13 cellular contexts compared by ENCODE assay signal in the genomic region with DNA sequence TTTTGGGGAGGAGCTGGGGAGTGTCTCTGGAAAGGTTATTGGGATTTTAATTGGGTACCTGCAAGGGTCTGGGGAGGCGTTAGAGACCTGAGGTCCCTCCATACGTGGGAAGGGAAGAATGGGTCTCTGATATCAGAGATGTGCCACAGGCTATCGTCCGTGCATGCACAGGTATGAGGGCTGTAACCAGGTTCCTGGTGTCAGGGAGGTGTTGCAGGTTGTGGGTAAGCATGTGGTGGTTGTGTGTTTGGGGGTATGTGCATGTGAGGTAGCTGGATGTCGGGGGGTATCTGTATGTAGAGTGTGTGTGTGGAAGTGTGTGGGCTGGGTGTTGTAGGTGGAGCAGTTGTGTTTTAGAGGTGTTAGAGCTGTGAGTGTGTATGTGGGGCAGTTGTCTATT. TPM values are rescaled to one million over a fixed set of nuclear protein-coding genes. Genes with fewer than 3 reads are reported as not detected.
DNase-seq lines count a peak whose midpoint lies in the region; ATAC-seq and TF ChIP-seq lines count a peak whose summit lies in the region.
"Had no signal": no experiment of that assay in that cellular context is flagged by ENCODE, and none has a peak within 500 bp of the region (broad histone marks: within the 10 kb centered on the region; RNA-seq: fewer than 3 reads in every experiment).

No MANE protein-coding gene starts in this region.

- intact Hi-C loops in heart right ventricle (cut with DNase I): loop anchor here in 2 of 10 donors (2.0 to 5.0 kb wide), 2 partner anchors 19 to 33 kb away; no protein-coding TSS in a partner anchor
- intact Hi-C loops in left ventricle myocardium superior (cut with micrococcal nuclease): no loop called here
- intact Hi-C loops in ascending aorta (cut with DNase I): no loop called here
- intact Hi-C loops in thyroid gland (cut with DNase I): loop anchor here (5.0 kb wide), 1 partner anchor 38 kb away; no protein-coding TSS in a partner anchor
- intact Hi-C loops in activated naive CD4-positive, alpha-beta T cell treated with anti-CD3 and anti-CD28 coated beads for 36 hours (cut with micrococcal nuclease): no loop called here

- WGBS in heart right ventricle, 2 donors: 66% methylated on average over 5 of the region's 5 CpGs
- WGBS in thyroid gland, 2 donors: 60 to 71% methylated on average over 5 of the region's 5 CpGs

- H3K9ac ChIP-seq in muscle layer of colon (ENCODE audit: low read length): peak overlapping the region; percentile 31

- no peak for DNase-seq in heart right ventricle
- DNase-seq in left ventricle myocardium superior: no peak
- DNase-seq in ascending aorta (ENCODE audit: low spot score in 2 of 2): no peak
- no peak for DNase-seq in thyroid gland
- DNase-seq in AG08395 (ENCODE audit: low spot score): no peak
- no peak for DNase-seq in effector CD8-positive, alpha-beta T cell (lab: John Stamatoyannopoulos, UW)
- DNase-seq in activated naive CD4-positive, alpha-beta T cell treated with anti-CD3 and anti-CD28 coated beads for 36 hours: no peak
- DNase-seq: NCI-H1436 treated with DMSO at 0.1 percent for 48 hours had no signal

- TF ChIP-seq CTCF in heart right ventricle (IDR thresholded peaks at IDR 0.05) (no peak), ascending aorta (IDR thresholded peaks at IDR 0.05) (no peak), thyroid gland (IDR thresholded peaks at IDR 0.05) (no peak)

- no peaks in the 10 kb centered on the region for H3K9me3 ChIP-seq in heart right ventricle
- H3K9me3 ChIP-seq in ascending aorta: no peaks in the 10 kb centered on the region
- no peaks in the 10 kb centered on the region for H3K9me3 ChIP-seq in muscle layer of colon (ENCODE audit: low read length)
- H3K9me3 ChIP-seq in thyroid gland: no peaks in the 10 kb centered on the region

- H3K27ac Mint-ChIP-seq in activated naive CD4-positive, alpha-beta T cell treated with anti-CD3 and anti-CD28 coated beads for 36 hours: no peak overlapping the region
- H3K27ac Mint-ChIP-seq: mesothelial cell of epicardium had no signal

- H3K4me1 ChIP-seq in heart right ventricle: peaks cover 84 to 100% (median 98%) of the 10 kb centered on the region in 9 donors
- peaks cover 47 to 96% of the 10 kb centered on the region in 2 donors for H3K4me1 ChIP-seq in ascending aorta
- peaks cover 98% of the 10 kb centered on the region for H3K4me1 ChIP-seq in muscle layer of colon (ENCODE audit: insufficient read depth, low read length)
- H3K4me1 ChIP-seq in thyroid gland: peaks cover 93 to 100% of the 10 kb centered on the region in 2 donors

- H3K9me3 Mint-ChIP-seq in activated naive CD4-positive, alpha-beta T cell treated with anti-CD3 and anti-CD28 coated beads for 36 hours: no peaks in the 10 kb centered on the region
- H3K9me3 Mint-ChIP-seq: mesothelial cell of epicardium had no signal

- H3K27me3 ChIP-seq in heart right ventricle (no peaks in the 10 kb centered on the region), ascending aorta (no peaks in the 10 kb centered on the region), muscle layer of colon (ENCODE audit: control insufficient read depth in 1 of 2, insufficient read depth in 2 of 2, low read length in 2 of 2) (no peaks in the 10 kb centered on the region), thyroid gland (no peaks in the 10 kb centered on the region)

- H3K4me3 Mint-ChIP-seq in activated naive CD4-positive, alpha-beta T cell treated with anti-CD3 and anti-CD28 coated beads for 36 hours: no peak overlapping the region
- H3K4me3 Mint-ChIP-seq: mesothelial cell of epicardium had no signal

- no peak for TF ChIP-seq POLR2A in thyroid gland (IDR thresholded peaks at IDR 0.05)

- peaks cover 0 to 10% (median 0%) of the 10 kb centered on the region in 9 donors for H3K36me3 ChIP-seq in heart right ventricle
- H3K36me3 ChIP-seq in ascending aorta: peaks cover 0 to 5% of the 10 kb centered on the region in 2 donors
- no peaks in the 10 kb centered on the region for H3K36me3 ChIP-seq in muscle layer of colon (ENCODE audit: insufficient read depth, low read length)
- no peaks in the 10 kb centered on the region for H3K36me3 ChIP-seq in thyroid gland

- CTCF ChIA-PET in activated naive CD4-positive, alpha-beta T cell treated with anti-CD3 and anti-CD28 coated beads for 36 hours (lab: Charles Lee): interaction anchor here (0.7 to 1.5 kb wide), 5 partner anchors 10 to 201 kb away, joined by 3 to 7 read pairs (median 4); no protein-coding TSS in a partner anchor

- no peaks in the 10 kb centered on the region for H3K36me3 Mint-ChIP-seq in activated naive CD4-positive, alpha-beta T cell treated with anti-CD3 and anti-CD28 coated beads for 36 hours (ENCODE audit: low read depth)
- H3K36me3 Mint-ChIP-seq: mesothelial cell of epicardium had no signal

- ATAC-seq in heart right ventricle: no peak
- ATAC-seq in left ventricle myocardium superior: no peak

- peaks cover 22% of the 10 kb centered on the region for H3K4me1 Mint-ChIP-seq in activated naive CD4-positive, alpha-beta T cell treated with anti-CD3 and anti-CD28 coated beads for 36 hours (ENCODE audit: low read depth)

- H3K27ac ChIP-seq in heart right ventricle: peak overlapping the region in 6 of 10 donors; percentile 26 to 99 (median 82)
- H3K27ac ChIP-seq in ascending aorta: peak overlapping the region; percentile 69 to 86
- H3K27ac ChIP-seq in muscle layer of colon (ENCODE audit: low read depth, low read length): peak overlapping the region; percentile 71
- H3K27ac ChIP-seq in thyroid gland: peak overlapping the region; percentile 73 to 98 (median 97)

- no peaks in the 10 kb centered on the region for H3K27me3 Mint-ChIP-seq in activated naive CD4-positive, alpha-beta T cell treated with anti-CD3 and anti-CD28 coated beads for 36 hours (ENCODE audit: low read depth)

- H3K4me3 ChIP-seq in heart right ventricle (no peak overlapping the region), ascending aorta (no peak overlapping the region), muscle layer of colon (ENCODE audit: low read depth in 1 of 2, low read length in 2 of 2) (peak overlapping the region in 1 of 2 donors; percentile 22), thyroid gland (replicated peaks in 1 of 3) (no peak overlapping the region)

RNA-seq across cellular contexts. Expression of a gene that starts 8.3 kb away (rescaled TPM):
- total RNA-seq in heart right ventricle: 10 to 100 TPM; 32.2 to 53.1 (median 42.9) TPM
- 10 to 100 TPM; 17.0 to 33.7 TPM for polyA plus RNA-seq in heart right ventricle
- total RNA-seq in left ventricle myocardium superior: 42.8 TPM
- 205 TPM for total RNA-seq in ascending aorta
- 10 to 100 TPM; 25.5 to 91.4 (median 47.8) TPM for total RNA-seq in thyroid gland
- total RNA-seq in activated naive CD4-positive, alpha-beta T cell treated with anti-CD3 and anti-CD28 coated beads for 36 hours: 10 to 100 TPM in 1 of 2 experiments, 1 to 10 TPM in 1; 7.7 to 10.1 TPM

RNA-seq across cellular contexts. Expression of a gene that starts 39.4 kb away (rescaled TPM):
- total RNA-seq in heart right ventricle (10 to 100 TPM in 1 of 10 donors, 1 to 10 TPM in 9; 1.4 to 11.0 (median 2.4) TPM), left ventricle myocardium superior (4.7 TPM), ascending aorta (10.4 TPM), thyroid gland (1 to 10 TPM; 4.6 to 7.1 (median 6.4) TPM)
- 1 to 10 TPM; 4.8 to 6.9 TPM for polyA plus RNA-seq in heart right ventricle
- total RNA-seq in activated naive CD4-positive, alpha-beta T cell treated with anti-CD3 and anti-CD28 coated beads for 36 hours: under 1 TPM; 0.10 to 0.14 TPM
- total RNA-seq: G401, LHCN-M2, SK-MEL-5 had no signal
